ENCODE assay signal across 11 cellular contexts in genomic region chr6:145816392-145816791, GRCh38. TPM values are rescaled to one million over a fixed set of nuclear protein-coding genes. Genes with fewer than 3 reads are reported as not detected.
A peak's percentile ranks its signal among the peaks of the same experiment; 100 is the strongest.
DNase-seq lines count a peak whose midpoint lies in the region; ATAC-seq and TF ChIP-seq lines count a peak whose summit lies in the region.
"Had no signal": no experiment of that assay in that cellular context is flagged by ENCODE, and none has a peak within 500 bp of the region (broad histone marks: within the 10 kb centered on the region; RNA-seq: fewer than 3 reads in every experiment).

No MANE protein-coding gene starts in this region.

- peak overlapping the region; percentile 81 for H3K4me3 Mint-ChIP-seq in MCF 10A (ENCODE audit: unreplicated experiment)
- H3K4me3 Mint-ChIP-seq in T-cell: peak overlapping the region; percentile 89 to 94 (median 94)

- no peaks in the 10 kb centered on the region for H3K27me3 Mint-ChIP-seq in MCF 10A (ENCODE audit: insufficient read depth, unreplicated experiment)
- H3K27me3 Mint-ChIP-seq in T-cell: no peaks in the 10 kb centered on the region

- H3K36me3 ChIP-seq in breast epithelium (no peaks in the 10 kb centered on the region), iPS-20b (ENCODE audit: insufficient read depth, low read depth, low read length) (no peaks in the 10 kb centered on the region), transverse colon (no peaks in the 10 kb centered on the region), stomach (no peaks in the 10 kb centered on the region)
- H3K36me3 ChIP-seq: esophagus squamous epithelium, right atrium auricular region had no signal

- intact Hi-C loops in MCF 10A (cut with micrococcal nuclease): loop anchor here (10.0 kb wide), 1 partner anchor 728 kb away; the partner anchor contains the start of gene RAB32
- intact Hi-C loops in breast epithelium (cut with DNase I; ENCODE audit: low total_unique reads): loop anchor here (5.0 kb wide), 1 partner anchor 79 kb away; the partner anchor contains the start of gene EPM2A
- intact Hi-C loops in transverse colon (cut with DNase I; ENCODE audit: low total_unique reads): loop anchor here (10.0 kb wide), 1 partner anchor 68 kb away; no protein-coding TSS in a partner anchor
- intact Hi-C loops in stomach (cut with DNase I; ENCODE audit: low total_unique reads): no loop called here

- no peak overlapping the region for H3K27ac ChIP-seq in breast epithelium
- H3K27ac ChIP-seq in iPS-20b (ENCODE audit: low read length): no peak overlapping the region
- H3K27ac ChIP-seq in transverse colon: peak overlapping the region in 3 of 4 donors; percentile 95 to 99 (median 97)
- peak overlapping the region in 1 of 5 donors; percentile 96 for H3K27ac ChIP-seq in stomach

- TF ChIP-seq EP300 in transverse colon (IDR thresholded peaks at IDR 0.05; ENCODE audit: low read depth): no peak
- TF ChIP-seq EP300 in stomach (IDR thresholded peaks at IDR 0.05): no peak

- peaks cover 21% of the 10 kb centered on the region for H3K4me1 Mint-ChIP-seq in MCF 10A (ENCODE audit: insufficient read depth, unreplicated experiment)
- peaks cover 35 to 48% (median 42%) of the 10 kb centered on the region in 3 donors for H3K4me1 Mint-ChIP-seq in T-cell

- H3K27ac Mint-ChIP-seq in MCF 10A (ENCODE audit: low read depth, unreplicated experiment) (peak overlapping the region; percentile 95), T-cell (peak overlapping the region in 1 of 2 donors; percentile 41)

- no TSS peak for BruUV-seq in MCF 10A (replicated peaks; lab: Mats Ljungman, UMichigan)

- H3K36me3 Mint-ChIP-seq in MCF 10A (ENCODE audit: insufficient read depth, unreplicated experiment) (no peaks in the 10 kb centered on the region), T-cell (peaks cover 5% of the 10 kb centered on the region)

- H3K9me3 ChIP-seq in breast epithelium (no peaks in the 10 kb centered on the region), iPS-20b (ENCODE audit: insufficient read depth, low read depth, low read length) (no peaks in the 10 kb centered on the region), transverse colon (no peaks in the 10 kb centered on the region), stomach (no peaks in the 10 kb centered on the region)
- H3K9me3 ChIP-seq: esophagus squamous epithelium, right atrium auricular region had no signal

- ATAC-seq in T-cell (replicated peaks in 1 of 4) (no peak), HG02970 (IDR thresholded peaks at IDR 0.05; ENCODE audit: low FRiP score, unreplicated experiment) (no peak)
- ATAC-seq: left colon had no signal

- TF ChIP-seq POLR2A in breast epithelium (IDR thresholded peaks at IDR 0.05) (no peak), transverse colon (IDR thresholded peaks at IDR 0.05) (no peak), stomach (IDR thresholded peaks at IDR 0.05) (no peak)

- in situ Hi-C loops in transverse colon (cut with MboI; ENCODE audit: low pct_ligation_motif_present in 1 of 4, low pct_unique_long_range_greater_than_20kb in 1 of 4, low sequenced_read_pairs in 3 of 4): loop anchor here in 2 of 4 donors (10.0 to 25.0 kb wide), 2 partner anchors 82 to 146 kb away; partner anchors contain the start of genes EPM2A (in 2 of the 2) and SHPRH (in 1 of the 2)

- no peaks in the 10 kb centered on the region for H3K9me3 Mint-ChIP-seq in MCF 10A (ENCODE audit: unreplicated experiment)
- H3K9me3 Mint-ChIP-seq in T-cell: no peaks in the 10 kb centered on the region

- no peaks in the 10 kb centered on the region for H3K27me3 ChIP-seq in breast epithelium
- H3K27me3 ChIP-seq in iPS-20b (ENCODE audit: insufficient read depth, low read length): no peaks in the 10 kb centered on the region
- no peaks in the 10 kb centered on the region for H3K27me3 ChIP-seq in transverse colon
- no peaks in the 10 kb centered on the region for H3K27me3 ChIP-seq in stomach
- H3K27me3 ChIP-seq: esophagus squamous epithelium, right atrium auricular region had no signal

- POLR2A ChIA-PET in MCF 10A (lab: Yijun Ruan, JAX): interaction anchor here (1.2 to 3.3 kb wide), 7 partner anchors 8 to 81 kb away, joined by 4 to 158 read pairs (median 8); partner anchors contain the start of gene EPM2A
- POLR2A ChIA-PET in T-cell (lab: Charles Lee): no interaction called here

- H3K4me1 ChIP-seq in breast epithelium: peaks cover 0 to 4% of the 10 kb centered on the region in 2 donors
- peaks cover 13% of the 10 kb centered on the region; the same call in 1 of the 2 replicates for H3K4me1 ChIP-seq in iPS-20b (ENCODE audit: insufficient read depth, low read length)
- H3K4me1 ChIP-seq in transverse colon: peaks cover 0 to 31% (median 19%) of the 10 kb centered on the region in 4 donors
- peaks cover 0 to 40% (median 27%) of the 10 kb centered on the region in 4 donors for H3K4me1 ChIP-seq in stomach

- no peak for TF ChIP-seq CTCF in MCF 10A (IDR thresholded peaks at IDR 0.05; ENCODE audit: unreplicated experiment)
- no peak for TF ChIP-seq CTCF in breast epithelium (IDR thresholded peaks at IDR 0.05)
- TF ChIP-seq CTCF in transverse colon (IDR thresholded peaks at IDR 0.05): no peak
- TF ChIP-seq CTCF in stomach (IDR thresholded peaks at IDR 0.05): no peak

- no peak overlapping the region for H3K4me3 ChIP-seq in breast epithelium
- H3K4me3 ChIP-seq in iPS-20b (ENCODE audit: low read length): peak overlapping the region; percentile 95; the same call in 1 of the 2 replicates
- H3K4me3 ChIP-seq in transverse colon: no peak overlapping the region
- H3K4me3 ChIP-seq in stomach: no peak overlapping the region

- WGBS in transverse colon (ENCODE audit: low coverage in 1 of 2), 2 donors: 86 to 92% methylated on average over 8 of the region's 8 CpGs
- WGBS in stomach, 5 donors: 89 to 93% (median 90%) methylated on average over 8 of the region's 8 CpGs

- H3K9ac ChIP-seq in iPS-20b (ENCODE audit: low read depth, low read length): peak overlapping the region; percentile 93; the same call in 1 of the 2 replicates

- CTCF ChIA-PET in MCF 10A (lab: Yijun Ruan, JAX) (interaction anchor here (0.5 to 2.6 kb wide), 5 partner anchors 77 to 174 kb away, joined by 3 to 24 read pairs (median 3); no protein-coding TSS in a partner anchor), T-cell (lab: Charles Lee) (interaction anchor here in 1 of 2 donors (0.6 kb wide), 1 partner anchor 1555 kb away, joined by 3 read pairs; no protein-coding TSS in a partner anchor)

- DNase-seq in MCF 10A (ENCODE audit: unreplicated experiment) (no peak), breast epithelium (ENCODE audit: low spot score in 2 of 2) (no peak), T-cell (no peak), transverse colon (no peak), COR-L47 (lab: John Stamatoyannopoulos, UW) (no peak), stomach (no peak)
- DNase-seq: esophagus squamous epithelium had no signal

RNA-seq across cellular contexts. Expression of gene FBXO30, which starts 1.8 kb away (rescaled TPM):
- total RNA-seq in MCF 10A (2022) (10.6 and 10.9 TPM in 2 replicates), breast epithelium (10 to 100 TPM in 1 of 3 donors, 1 to 10 TPM in 2; 8.0 to 11.7 (median 8.2) TPM), T-cell (1 to 10 TPM; 2.5 to 6.2 (median 5.0) TPM), transverse colon (10 to 100 TPM in 1 of 4 donors, 1 to 10 TPM in 3; 6.0 to 13.0 (median 9.2) TPM), stomach (10 to 100 TPM in 3 of 5 donors, 1 to 10 TPM in 2; 1.2 to 32.5 (median 10.4) TPM)
- 1 to 10 TPM; 2.4 to 3.3 (median 2.6) TPM for polyA plus RNA-seq in stomach

Comparison
In these comparisons a context has a peak if more than half of its experiments do, and no peak if none do; other contexts are left out.
1. H3K27ac ChIP-seq: peak in transverse colon (3 of 4); none in breast epithelium (0 of 2) and iPS-20b (single experiment).